12 cellular contexts compared by ENCODE assay signal in genomic region chr15:64740361-64741170, GRCh38. TPM values are rescaled to one million over a fixed set of nuclear protein-coding genes. Genes with fewer than 3 reads are reported as not detected.
A peak's percentile ranks its signal among the peaks of the same experiment; 100 is the strongest.
DNase-seq lines count a peak whose midpoint lies in the region; ATAC-seq, FAIRE-seq and TF ChIP-seq lines count a peak whose summit lies in the region.
"Had no signal": no experiment of that assay in that cellular context is flagged by ENCODE, and none has a peak within 500 bp of the region (broad histone marks: within the 10 kb centered on the region; RNA-seq: fewer than 3 reads in every experiment).

No MANE protein-coding gene starts in this region.

- H3K4me1 ChIP-seq in Panc1 (ENCODE audit: control insufficient read depth, insufficient read depth, low read length), result no peaks in the 10 kb centered on the region

- intact Hi-C loops in Panc1 (cut with micrococcal nuclease; ENCODE audit: unreplicated experiment), result no loop called here

- in situ Hi-C loops in Panc1 (cut with HindIII; ENCODE audit: low pct_unique_long_range_greater_than_20kb, low sequenced_read_pairs), result no loop called here

- H3K36me3 ChIP-seq in Panc1 (ENCODE audit: control insufficient read depth, insufficient read depth, low read length), result no peaks in the 10 kb centered on the region
- H3K36me3 ChIP-seq: tibial nerve had no signal

- no peak overlapping the region for H3K27ac ChIP-seq in Panc1 (ENCODE audit: low read length)

- no peak for DNase-seq in GM12892 (ENCODE audit: insufficient read length)
- no peak for DNase-seq in Panc1 (ENCODE audit: low read depth, low spot score)
- DNase-seq in fibroblast of the conjunctiva (ENCODE audit: low read depth), result peak; percentile 79
- DNase-seq in retinal pigment epithelial cell (ENCODE audit: low read depth), result peak; percentile 61
- no peak for DNase-seq in GM19238 (ENCODE audit: insufficient read length, low spot score)
- no peak for DNase-seq in activated T-cell treated with anti-CD3 and anti-CD28 coated beads, Interleukin-2, amount 50 U/mL, for 48 hours
- DNase-seq: activated gamma-delta T cell treated with Interleukin-2 at 50 U/mL for 16 hours, natural killer cell, NCI-H1417 treated with DMSO at 0.1 percent for 48 hours had no signal

- H3K4me3 ChIP-seq in Panc1 (ENCODE audit: low read depth in 2 of 2, low read length in 2 of 2), result no peak overlapping the region
- no peak overlapping the region for H3K4me3 ChIP-seq in retinal pigment epithelial cell (ENCODE audit: low read length)
- H3K4me3 ChIP-seq: tibial nerve had no signal

- no peak for TF ChIP-seq POLR2A in GM12892 (IDR thresholded peaks at IDR 0.05; ENCODE audit: low read depth, low read length)

- BruUV-seq in Panc1 (replicated peaks; lab: Mats Ljungman, UMichigan), result no TSS peak

- ATAC-seq in Panc1 (peak; percentile 50; the same call in 1 of the 2 replicates), GM21786 (IDR thresholded peaks at IDR 0.05; ENCODE audit: unreplicated experiment) (no peak), HG02885 (IDR thresholded peaks at IDR 0.05; ENCODE audit: poor library complexity, unreplicated experiment) (no peak)
- ATAC-seq: natural killer cell had no signal

- FAIRE-seq in GM12892 (lab: Jason Lieb, UNC), result peak; percentile 14

- POLR2A ChIA-PET in Panc1 (lab: Charles Lee), result interaction anchor here (0.6 kb wide), 1 partner anchor 14 kb away, joined by 24 read pairs; no protein-coding TSS in a partner anchor

- H3K27me3 ChIP-seq in Panc1 (ENCODE audit: control insufficient read depth, insufficient read depth, low read length), result no peaks in the 10 kb centered on the region
- H3K27me3 ChIP-seq: tibial nerve had no signal

- CTCF ChIA-PET in Panc1 (lab: Charles Lee), result interaction anchor here (0.6 to 0.7 kb wide), 2 partner anchors 32 to 66 kb away, joined by 3 to 12 read pairs; no protein-coding TSS in a partner anchor

- H3K9me3 ChIP-seq in Panc1 (ENCODE audit: control insufficient read depth, insufficient read depth, low read depth, low read length), result no peaks in the 10 kb centered on the region
- H3K9me3 ChIP-seq: tibial nerve had no signal

- TF ChIP-seq CTCF in Panc1 (IDR thresholded peaks at IDR 0.05) (no peak), retinal pigment epithelial cell (conservative IDR thresholded peaks at IDR 0.05; ENCODE audit: low read depth, low read length) (peak; percentile 44)

RNA-seq across cellular contexts. Expression of gene RBPMS2, which starts 34.8 kb away (rescaled TPM):
- polyA plus RNA-seq in GM12892 (2012; ENCODE audit: missing spikeins), result not detected
- total RNA-seq in Panc1 (2021; ENCODE audit: unreplicated experiment), result 33.7 TPM
- 29.8 TPM for polyA plus RNA-seq in Panc1 (2012; ENCODE audit: insufficient read length)

Comparison
In these comparisons a context has a peak if more than half of its experiments do, and no peak if none do; other contexts are left out.
1. DNase-seq: peak in fibroblast of the conjunctiva (single experiment) and retinal pigment epithelial cell (single experiment); none in GM12892 (single experiment), Panc1 (single experiment), GM19238 (single experiment) and activated T-cell treated with anti-CD3 and anti-CD28 coated beads, Interleukin-2, amount 50 U/mL, for 48 hours (0 of 2).